1 cellular context compared by ENCODE assay signal in genomic region chr20:53175135-53175780, GRCh38.
A peak's percentile ranks its signal among the peaks of the same experiment; 100 is the strongest.
TF ChIP-seq lines count a peak whose summit lies in the region.

No MANE protein-coding gene starts in this region.

TF ChIP-seq in K562, 482 proteins besides CTCF, POLR2A, EP300 and RAD21 (continued from another document):
- 0 out of 2 replicates have a peak, but pooled peaks have one; percentile 42 for TF ChIP-seq ZNF511 (CRISPR knock-in tag; IDR thresholded peaks at IDR 0.05)
- no peak for TF ChIP-seq ZNF133 (CRISPR knock-in tag; IDR thresholded peaks at IDR 0.05)
- no peak for TF ChIP-seq POLR2H (tag; IDR thresholded peaks at IDR 0.05; ENCODE audit: low read depth)
- peak; percentile 97 for TF ChIP-seq ZNF197 (CRISPR knock-in tag; IDR thresholded peaks at IDR 0.05; ENCODE audit: low read depth)
- TF ChIP-seq, protein P1, sequence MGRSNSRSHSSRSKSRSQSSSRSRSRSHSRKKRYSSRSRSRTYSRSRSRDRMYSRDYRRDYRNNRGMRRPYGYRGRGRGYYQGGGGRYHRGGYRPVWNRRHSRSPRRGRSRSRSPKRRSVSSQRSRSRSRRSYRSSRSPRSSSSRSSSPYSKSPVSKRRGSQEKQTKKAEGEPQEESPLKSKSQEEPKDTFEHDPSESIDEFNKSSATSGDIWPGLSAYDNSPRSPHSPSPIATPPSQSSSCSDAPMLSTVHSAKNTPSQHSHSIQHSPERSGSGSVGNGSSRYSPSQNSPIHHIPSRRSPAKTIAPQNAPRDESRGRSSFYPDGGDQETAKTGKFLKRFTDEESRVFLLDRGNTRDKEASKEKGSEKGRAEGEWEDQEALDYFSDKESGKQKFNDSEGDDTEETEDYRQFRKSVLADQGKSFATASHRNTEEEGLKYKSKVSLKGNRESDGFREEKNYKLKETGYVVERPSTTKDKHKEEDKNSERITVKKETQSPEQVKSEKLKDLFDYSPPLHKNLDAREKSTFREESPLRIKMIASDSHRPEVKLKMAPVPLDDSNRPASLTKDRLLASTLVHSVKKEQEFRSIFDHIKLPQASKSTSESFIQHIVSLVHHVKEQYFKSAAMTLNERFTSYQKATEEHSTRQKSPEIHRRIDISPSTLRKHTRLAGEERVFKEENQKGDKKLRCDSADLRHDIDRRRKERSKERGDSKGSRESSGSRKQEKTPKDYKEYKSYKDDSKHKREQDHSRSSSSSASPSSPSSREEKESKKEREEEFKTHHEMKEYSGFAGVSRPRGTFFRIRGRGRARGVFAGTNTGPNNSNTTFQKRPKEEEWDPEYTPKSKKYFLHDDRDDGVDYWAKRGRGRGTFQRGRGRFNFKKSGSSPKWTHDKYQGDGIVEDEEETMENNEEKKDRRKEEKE (IDR thresholded peaks at IDR 0.05; ENCODE audit: borderline replicate concordance in 1 of 2, control insufficient read depth in 1 of 2, low read depth in 2 of 2, low read length in 1 of 2): peak in 1 of 2 experiments; percentile 48; a peak in 2 of 4 replicates
- TF ChIP-seq FOXA3 (CRISPR knock-in tag; conservative IDR thresholded peaks at IDR 0.05 in 1 of 2, IDR thresholded peaks at IDR 0.05 in 1 of 2): peak; percentile 36 to 68; a peak in 3 of 4 replicates
- peak; percentile 85 for TF ChIP-seq NFE2 (IDR thresholded peaks at IDR 0.05; ENCODE audit: low read depth)
- TF ChIP-seq, protein P2, sequence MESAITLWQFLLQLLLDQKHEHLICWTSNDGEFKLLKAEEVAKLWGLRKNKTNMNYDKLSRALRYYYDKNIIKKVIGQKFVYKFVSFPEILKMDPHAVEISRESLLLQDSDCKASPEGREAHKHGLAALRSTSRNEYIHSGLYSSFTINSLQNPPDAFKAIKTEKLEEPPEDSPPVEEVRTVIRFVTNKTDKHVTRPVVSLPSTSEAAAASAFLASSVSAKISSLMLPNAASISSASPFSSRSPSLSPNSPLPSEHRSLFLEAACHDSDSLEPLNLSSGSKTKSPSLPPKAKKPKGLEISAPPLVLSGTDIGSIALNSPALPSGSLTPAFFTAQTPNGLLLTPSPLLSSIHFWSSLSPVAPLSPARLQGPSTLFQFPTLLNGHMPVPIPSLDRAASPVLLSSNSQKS (CRISPR knock-in tag; IDR thresholded peaks at IDR 0.05): no peak
- no peak for TF ChIP-seq ZNF354B (CRISPR knock-in tag; IDR thresholded peaks at IDR 0.05)
- TF ChIP-seq BRD9 (IDR thresholded peaks at IDR 0.05; ENCODE audit: low read depth, partially characterized antibody): peak; percentile 84
- peak; percentile 95 for TF ChIP-seq ELF4 (CRISPR knock-in tag; IDR thresholded peaks at IDR 0.05)
- TF ChIP-seq SRSF9 (IDR thresholded peaks at IDR 0.05; ENCODE audit: borderline replicate concordance, low read depth, low read length): no peak
- TF ChIP-seq RNF219 (CRISPR knock-in tag; IDR thresholded peaks at IDR 0.05): no peak
- TF ChIP-seq SMARCA5 (IDR thresholded peaks at IDR 0.05): no peak
- TF ChIP-seq, protein P3, sequence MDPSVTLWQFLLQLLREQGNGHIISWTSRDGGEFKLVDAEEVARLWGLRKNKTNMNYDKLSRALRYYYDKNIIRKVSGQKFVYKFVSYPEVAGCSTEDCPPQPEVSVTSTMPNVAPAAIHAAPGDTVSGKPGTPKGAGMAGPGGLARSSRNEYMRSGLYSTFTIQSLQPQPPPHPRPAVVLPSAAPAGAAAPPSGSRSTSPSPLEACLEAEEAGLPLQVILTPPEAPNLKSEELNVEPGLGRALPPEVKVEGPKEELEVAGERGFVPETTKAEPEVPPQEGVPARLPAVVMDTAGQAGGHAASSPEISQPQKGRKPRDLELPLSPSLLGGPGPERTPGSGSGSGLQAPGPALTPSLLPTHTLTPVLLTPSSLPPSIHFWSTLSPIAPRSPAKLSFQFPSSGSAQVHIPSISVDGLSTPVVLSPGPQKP (CRISPR knock-in tag; IDR thresholded peaks at IDR 0.05): no peak
- TF ChIP-seq, protein P4, sequence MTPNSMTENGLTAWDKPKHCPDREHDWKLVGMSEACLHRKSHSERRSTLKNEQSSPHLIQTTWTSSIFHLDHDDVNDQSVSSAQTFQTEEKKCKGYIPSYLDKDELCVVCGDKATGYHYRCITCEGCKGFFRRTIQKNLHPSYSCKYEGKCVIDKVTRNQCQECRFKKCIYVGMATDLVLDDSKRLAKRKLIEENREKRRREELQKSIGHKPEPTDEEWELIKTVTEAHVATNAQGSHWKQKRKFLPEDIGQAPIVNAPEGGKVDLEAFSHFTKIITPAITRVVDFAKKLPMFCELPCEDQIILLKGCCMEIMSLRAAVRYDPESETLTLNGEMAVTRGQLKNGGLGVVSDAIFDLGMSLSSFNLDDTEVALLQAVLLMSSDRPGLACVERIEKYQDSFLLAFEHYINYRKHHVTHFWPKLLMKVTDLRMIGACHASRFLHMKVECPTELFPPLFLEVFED (CRISPR knock-in tag; conservative IDR thresholded peaks at IDR 0.05): peak; percentile 79; the same call in 1 of the 2 replicates
- peak; percentile 92 to 98 for TF ChIP-seq ETV6 (IDR thresholded peaks at IDR 0.05; ENCODE audit: borderline replicate concordance in 1 of 2, low read depth in 2 of 2, low read length in 1 of 2)
- no peak for TF ChIP-seq ETV6 (CRISPR knock-in tag; IDR thresholded peaks at IDR 0.05; ENCODE audit: borderline replicate concordance)
- no peak for TF ChIP-seq HMG20A (CRISPR knock-in tag; conservative IDR thresholded peaks at IDR 0.05)
- TF ChIP-seq ERF (CRISPR knock-in tag; IDR thresholded peaks at IDR 0.05): peak; percentile 80; the same call in 1 of the 2 replicates
- no peak for TF ChIP-seq RBM17 (IDR thresholded peaks at IDR 0.05; ENCODE audit: borderline replicate concordance, low read depth, low read length)
- no peak for TF ChIP-seq JUNB (CRISPR knock-in tag; conservative IDR thresholded peaks at IDR 0.05)
- no peak for TF ChIP-seq GTF2E2 (tag; IDR thresholded peaks at IDR 0.05)
- no peak for TF ChIP-seq ZNF507 (tag; conservative IDR thresholded peaks at IDR 0.05)
- TF ChIP-seq JUN (IDR thresholded peaks at IDR 0.05; ENCODE audit: borderline replicate concordance, low read depth, low read length): peak; percentile 77; the same call in 1 of the 2 replicates
- peak; percentile 27; the same call in 1 of the 2 replicates for TF ChIP-seq JUN (CRISPR knock-in tag; IDR thresholded peaks at IDR 0.05; ENCODE audit: borderline replicate concordance)
- TF ChIP-seq ZSCAN32 (CRISPR knock-in tag; IDR thresholded peaks at IDR 0.05): no peak
- TF ChIP-seq PHB2 (IDR thresholded peaks at IDR 0.05; ENCODE audit: low read depth): peak; percentile 98
- peak; percentile 69; the same call in 1 of the 2 replicates for TF ChIP-seq TRIM28 (IDR thresholded peaks at IDR 0.05)
- no peak for TF ChIP-seq DIDO1 (tag; IDR thresholded peaks at IDR 0.05; ENCODE audit: low read depth)
- no peak for TF ChIP-seq FOXJ2 (tag; IDR thresholded peaks at IDR 0.05)
- 0 out of 2 replicates have a peak, but pooled peaks have one; percentile 49 for TF ChIP-seq ZNF41 (CRISPR knock-in tag; conservative IDR thresholded peaks at IDR 0.05)
- TF ChIP-seq U2AF2 (optimal IDR thresholded peaks at IDR 0.05; ENCODE audit: low read depth, low read length): no peak
- TF ChIP-seq ZNF644 (tag; IDR thresholded peaks at IDR 0.05; ENCODE audit: low read depth): peak; percentile 98
- peak; percentile 79; the same call in 1 of the 2 replicates for TF ChIP-seq ESRRA (IDR thresholded peaks at IDR 0.05; ENCODE audit: borderline replicate concordance, low read depth)
- no peak for TF ChIP-seq ZNF830 (CRISPR knock-in tag; IDR thresholded peaks at IDR 0.05)
- no peak for TF ChIP-seq SIN3B (IDR thresholded peaks at IDR 0.05; ENCODE audit: low read depth)
- 0 out of 2 replicates have a peak, but pooled peaks have one; percentile 41 for TF ChIP-seq ZNF431 (CRISPR knock-in tag; IDR thresholded peaks at IDR 0.05)
- TF ChIP-seq ZBTB8A (IDR thresholded peaks at IDR 0.05; ENCODE audit: partially characterized antibody): no peak
- peak; percentile 92; the same call in 1 of the 2 replicates for TF ChIP-seq ZNF609 (CRISPR knock-in tag; IDR thresholded peaks at IDR 0.05; ENCODE audit: borderline replicate concordance)
- TF ChIP-seq ZBTB1 (CRISPR knock-in tag; IDR thresholded peaks at IDR 0.05; ENCODE audit: borderline replicate concordance, low read depth): no peak
- peak; percentile 90 for TF ChIP-seq MBD2 (IDR thresholded peaks at IDR 0.05; ENCODE audit: borderline replicate concordance, low read depth)
- peak; percentile 71 for TF ChIP-seq GABPB1 (CRISPR knock-in tag; IDR thresholded peaks at IDR 0.05)
- TF ChIP-seq KLF16 (IDR thresholded peaks at IDR 0.05): peak; percentile 99
- peak; percentile 81; the same call in 1 of the 2 replicates for TF ChIP-seq ZNF274 (IDR thresholded peaks at IDR 0.05; ENCODE audit: borderline replicate concordance, low read depth, low read length)
- no peak for TF ChIP-seq NFYB (IDR thresholded peaks at IDR 0.05; ENCODE audit: extremely low read depth, insufficient read length)
- peak; percentile 36 for TF ChIP-seq TBP (optimal IDR thresholded peaks at IDR 0.05; ENCODE audit: low read depth, low read length)
- TF ChIP-seq HDAC3 (IDR thresholded peaks at IDR 0.05; ENCODE audit: borderline replicate concordance, partially characterized antibody): peak; percentile 98
- no peak for TF ChIP-seq ZKSCAN1 (IDR thresholded peaks at IDR 0.05; ENCODE audit: low read depth, low read length)
- no peak for TF ChIP-seq CSDE1 (IDR thresholded peaks at IDR 0.05)
